ENCODE assay signal across 37 cellular contexts in the genomic region with DNA sequence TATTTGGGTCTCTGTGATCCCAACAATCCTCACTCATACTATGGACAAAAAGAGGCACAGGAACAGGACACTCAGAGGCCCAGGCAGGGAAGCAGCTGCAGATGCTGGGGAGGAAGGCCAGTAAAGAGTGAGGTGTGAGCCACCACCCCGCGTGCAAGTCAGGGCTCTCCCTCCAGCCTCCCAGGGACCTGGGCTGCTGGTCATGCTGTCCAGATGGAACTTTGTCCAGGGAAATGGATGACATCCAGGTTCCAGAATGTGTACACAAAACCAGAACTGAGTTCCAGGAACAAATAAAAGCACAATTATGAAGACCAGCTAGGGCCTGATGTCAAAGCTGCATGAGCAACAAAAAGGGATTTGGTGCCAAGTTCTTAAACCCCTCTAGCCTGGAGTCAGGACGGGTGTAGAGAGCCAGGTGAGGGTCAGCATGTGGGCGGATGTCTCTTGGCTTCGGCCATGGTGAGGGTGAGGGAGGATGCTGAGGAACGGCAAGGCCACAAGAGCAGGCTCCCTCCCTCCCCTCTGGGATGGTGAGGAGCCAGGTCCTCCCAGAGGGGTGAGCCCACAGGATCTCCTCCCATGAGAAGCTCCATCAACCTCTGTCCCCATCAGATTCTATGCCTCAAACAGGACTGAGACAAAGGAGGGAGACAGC.
DNase-seq lines count a peak whose midpoint lies in the region; ATAC-seq, FAIRE-seq and TF ChIP-seq lines count a peak whose summit lies in the region.
"Had no signal": no experiment of that assay in that cellular context is flagged by ENCODE, and none has a peak within 500 bp of the region (broad histone marks: within the 10 kb centered on the region; RNA-seq: fewer than 3 reads in every experiment).

No MANE protein-coding gene starts in this region.

- no peaks in the 10 kb centered on the region for H3K36me3 ChIP-seq in ovary
- H3K36me3 ChIP-seq in aorta (ENCODE audit: control insufficient read depth in 1 of 2, insufficient read depth in 2 of 2, low read length in 1 of 2): no peaks in the 10 kb centered on the region
- H3K36me3 ChIP-seq: left lung, upper lobe of left lung had no signal

- intact Hi-C loops in Right ventricle myocardium superior (cut with DNase I): no loop called here
- intact Hi-C loops in cardiac septum (cut with DNase I): no loop called here
- intact Hi-C loops in left ventricle myocardium superior (cut with micrococcal nuclease): no loop called here
- intact Hi-C loops in ovary (cut with DNase I): loop anchor here in 1 of 4 donors (10.0 kb wide), 1 partner anchor 741 kb away; a partner anchor contains a TSS
- intact Hi-C loops in aorta (cut with DNase I): loop anchor here in 1 of 2 donors (5.0 to 10.0 kb wide), 2 partner anchors 207 to 741 kb away; a partner anchor contains a TSS

- ATAC-seq in Right ventricle myocardium superior (ENCODE audit: poor library complexity) (peak; percentile 71), left ventricle myocardium superior (peak; percentile 75), aorta (ENCODE audit: low FRiP score) (peak; percentile 20), HG03039 (IDR thresholded peaks at IDR 0.05; ENCODE audit: unreplicated experiment) (no peak)
- ATAC-seq: activated CD4-positive, CD25-positive, alpha-beta regulatory T cell treated with anti-CD3 and anti-CD28 coated beads, Interleukin-2, amount 50 U/mL, for 24 hours; activated CD8-positive, alpha-beta memory T cell treated with anti-CD3 and anti-CD28 coated beads, Interleukin-2, amount 10 ng/mL, durations not matched to agents 7 days and 5 days; activated T-cell treated with anti-CD3 and anti-CD28 coated beads, Interleukin-2, amount 50 U/mL, for 4 hours; left lung; naive thymus-derived CD8-positive, alpha-beta T cell; T-helper 17 cell had no signal

- TF ChIP-seq POLR2A in ovary (IDR thresholded peaks at IDR 0.05): no peak
- TF ChIP-seq POLR2A in GM12892 (IDR thresholded peaks at IDR 0.05; ENCODE audit: low read depth, low read length): no peak

- WGBS in ovary, 3 donors: 25 to 46% (median 42%) methylated on average over 6 of the region's 6 CpGs
- WGBS in aorta, 2 donors: 62 to 67% methylated on average over 6 of the region's 6 CpGs

- TF ChIP-seq EP300 in ovary (IDR thresholded peaks at IDR 0.05): no peak

- peak; percentile 60 for DNase-seq in Right ventricle myocardium superior
- no peak for DNase-seq in cardiac septum (ENCODE audit: low spot score)
- DNase-seq in left ventricle myocardium superior: peak; percentile 57
- peak in 3 of 5 donors; percentile 49 to 52 (median 51) for DNase-seq in ovary
- no peak for DNase-seq in aorta
- no peak for DNase-seq in GM12892 (ENCODE audit: insufficient read length)
- DNase-seq in LoVo (ENCODE audit: low spot score): no peak
- DNase-seq: activated CD4-positive, alpha-beta T cell treated with anti-CD3 and anti-CD28 coated beads, Interleukin-2, amount 50 U/mL, for 4 hours; activated CD8-positive, alpha-beta memory T cell treated with anti-CD3 and anti-CD28 coated beads, Interleukin-2, amount 10 ng/mL, durations not matched to agents 7 days and 5 days; activated gamma-delta T cell; activated naive CD8-positive, alpha-beta T cell treated with anti-CD3 and anti-CD28 coated beads for 36 hours; activated T-cell treated with anti-CD3 and anti-CD28 coated beads, Interleukin-2, amount 50 U/mL, for 4 hours; anterior cingulate cortex; Calu3; CD4-positive, CD25-positive, alpha-beta regulatory T cell; DMS79; effector CD4-positive, alpha-beta T cell; KBM-7; left lung; midbrain; MM.1S; naive thymus-derived CD8-positive, alpha-beta T cell; NCI-H1105 treated with DMSO at 0.1 percent for 48 hours; NCI-H2029; NCI-H510A treated with DMSO at 0.1 percent for 48 hours; NK-92 treated with Interleukin-12 subunit alpha and Interleukin-12 subunit beta, amount 100 ng/mL, for 24 hours; SK-N-SH; stimulated activated CD4-positive, alpha-beta T cell treated with anti-CD3 and anti-CD28 coated beads, Interleukin-15, amount 100 ng/mL, for 24 hours; stimulated activated CD4-positive, alpha-beta T cell treated with anti-CD3 and anti-CD28 coated beads, Interleukin-4, amount 100 ng/mL, for 4 hours; T-helper 17 cell; upper lobe of left lung had no signal

- FAIRE-seq in GM12892 (lab: Jason Lieb, UNC): no peak
- FAIRE-seq: colon, G401.6, GM19239, HTR-8/SVneo had no signal

- H3K27me3 ChIP-seq in ovary: no peaks in the 10 kb centered on the region
- no peaks in the 10 kb centered on the region for H3K27me3 ChIP-seq in aorta (ENCODE audit: control insufficient read depth in 1 of 2, insufficient read depth in 2 of 2, low read length in 1 of 2)
- H3K27me3 ChIP-seq: left lung, upper lobe of left lung had no signal

- no peak overlapping the region for H3K4me3 ChIP-seq in ovary
- H3K4me3 ChIP-seq in aorta (ENCODE audit: low read length in 2 of 2): no peak overlapping the region
- H3K4me3 ChIP-seq: left lung, upper lobe of left lung had no signal

- H3K27ac ChIP-seq in ovary (no peak overlapping the region), aorta (ENCODE audit: low read depth in 1 of 2, low read length in 2 of 2) (no peak overlapping the region)
- H3K27ac ChIP-seq: left lung had no signal

- H3K9me3 ChIP-seq in ovary: no peaks in the 10 kb centered on the region
- no peaks in the 10 kb centered on the region for H3K9me3 ChIP-seq in aorta (ENCODE audit: control insufficient read depth, low read length)
- H3K9me3 ChIP-seq: SK-N-SH had no signal

- H3K4me1 ChIP-seq in ovary (ENCODE audit: insufficient read depth) (peaks cover 28% of the 10 kb centered on the region), aorta (ENCODE audit: control insufficient read depth in 1 of 2, insufficient read depth in 2 of 2, low read length in 2 of 2) (peaks cover 0 to 2% of the 10 kb centered on the region in 2 donors)
- H3K4me1 ChIP-seq: left lung, upper lobe of left lung had no signal

- no peak for TF ChIP-seq CTCF in ovary (IDR thresholded peaks at IDR 0.05)

Comparison
In these comparisons a context has a peak if more than half of its experiments do, and no peak if none do; other contexts are left out.
1. DNase-seq: peak in Right ventricle myocardium superior (single experiment), left ventricle myocardium superior (single experiment) and ovary (3 of 5); none in cardiac septum (single experiment), aorta (0 of 2), GM12892 (single experiment) and LoVo (single experiment).